In genomic region chr2:101737478-101738240, GRCh38 we compare ENCODE assay signal across 12 cellular contexts. TPM values are rescaled to one million over a fixed set of nuclear protein-coding genes. Genes with fewer than 3 reads are reported as not detected.
DNase-seq lines count a peak whose midpoint lies in the region; ATAC-seq and TF ChIP-seq lines count a peak whose summit lies in the region.
"Had no signal": no experiment of that assay in that cellular context is flagged by ENCODE, and none has a peak within 500 bp of the region (broad histone marks: within the 10 kb centered on the region; RNA-seq: fewer than 3 reads in every experiment).

No MANE protein-coding gene starts in this region.

- no peaks in the 10 kb centered on the region for H3K9me2 ChIP-seq in hepatocyte (replicated peaks; ENCODE audit: insufficient read depth)

- H3K27ac Mint-ChIP-seq in activated T-helper 1 cell treated with anti-CD3 and anti-CD28 coated beads, Interleukin-12 subunit alpha, Interleukin-12 subunit beta, Interleukin-2, Interleukin-4 antibody, amounts not matched to agents 30 ng/mL and 10 ng/mL and 1 ng/mL, durations not matched to agents 14 hours and 24 hours and 36 hours, result peak overlapping the region; percentile 24

- peaks cover 76% of the 10 kb centered on the region for H4K20me1 ChIP-seq in hepatocyte (ENCODE audit: insufficient read depth, poor library complexity, severe bottlenecking)

- no peak for ATAC-seq in HG03571 (IDR thresholded peaks at IDR 0.05; ENCODE audit: unreplicated experiment)

- H3K9me3 ChIP-seq in HEK293 (ENCODE audit: control insufficient read depth, insufficient read depth, low read depth, low read length), result no peaks in the 10 kb centered on the region
- H3K9me3 ChIP-seq in hepatocyte (ENCODE audit: low read depth), result no peaks in the 10 kb centered on the region
- no peaks in the 10 kb centered on the region for H3K9me3 ChIP-seq in skeletal muscle tissue (ENCODE audit: control insufficient read depth in 3 of 3, low read length in 3 of 3)
- H3K9me3 ChIP-seq: thyroid gland had no signal

- H3K36me3 Mint-ChIP-seq in activated T-helper 1 cell treated with anti-CD3 and anti-CD28 coated beads, Interleukin-12 subunit alpha, Interleukin-12 subunit beta, Interleukin-2, Interleukin-4 antibody, amounts not matched to agents 30 ng/mL and 10 ng/mL and 1 ng/mL, durations not matched to agents 14 hours and 24 hours and 36 hours (ENCODE audit: low read depth), result no peaks in the 10 kb centered on the region

- intact Hi-C loops in activated T-helper 1 cell treated with anti-CD3 and anti-CD28 coated beads, Interleukin-12 subunit alpha, Interleukin-12 subunit beta, Interleukin-2, Interleukin-4 antibody, amounts not matched to agents 30 ng/mL and 10 ng/mL and 1 ng/mL, durations not matched to agents 14 hours and 24 hours and 36 hours (cut with micrococcal nuclease), result loop anchor here (1.0 to 5.0 kb wide), 5 partner anchors 18 to 85 kb away; partner anchors contain the start of gene MAP4K4

- H3K27me3 ChIP-seq in hepatocyte (no peaks in the 10 kb centered on the region), skeletal muscle tissue (ENCODE audit: control insufficient read depth in 3 of 3, insufficient read depth in 3 of 3, low read length in 3 of 3) (no peaks in the 10 kb centered on the region)
- H3K27me3 ChIP-seq: neural progenitor cell, thyroid gland had no signal

- H3K9me3 Mint-ChIP-seq in activated T-helper 1 cell treated with anti-CD3 and anti-CD28 coated beads, Interleukin-12 subunit alpha, Interleukin-12 subunit beta, Interleukin-2, Interleukin-4 antibody, amounts not matched to agents 30 ng/mL and 10 ng/mL and 1 ng/mL, durations not matched to agents 14 hours and 24 hours and 36 hours, result no peaks in the 10 kb centered on the region

- H3K4me3 Mint-ChIP-seq in activated T-helper 1 cell treated with anti-CD3 and anti-CD28 coated beads, Interleukin-12 subunit alpha, Interleukin-12 subunit beta, Interleukin-2, Interleukin-4 antibody, amounts not matched to agents 30 ng/mL and 10 ng/mL and 1 ng/mL, durations not matched to agents 14 hours and 24 hours and 36 hours, result no peak overlapping the region
- H3K4me3 Mint-ChIP-seq: neural progenitor cell had no signal

- no peak overlapping the region for H2AFZ ChIP-seq in hepatocyte
- H2AFZ ChIP-seq: neural progenitor cell had no signal

- H3K4me1 Mint-ChIP-seq in activated T-helper 1 cell treated with anti-CD3 and anti-CD28 coated beads, Interleukin-12 subunit alpha, Interleukin-12 subunit beta, Interleukin-2, Interleukin-4 antibody, amounts not matched to agents 30 ng/mL and 10 ng/mL and 1 ng/mL, durations not matched to agents 14 hours and 24 hours and 36 hours (ENCODE audit: low read depth), result peaks cover 69% of the 10 kb centered on the region

- no peak for DNase-seq in activated T-helper 1 cell treated with anti-CD3 and anti-CD28 coated beads, Interleukin-12 subunit alpha, Interleukin-12 subunit beta, Interleukin-2, Interleukin-4 antibody, amounts not matched to agents 30 ng/mL and 10 ng/mL and 1 ng/mL, durations not matched to agents 14 hours and 24 hours and 36 hours (ENCODE audit: low spot score)
- DNase-seq in hepatocyte (ENCODE audit: low spot score) (peak; percentile 48), NCI-H2107 treated with DMSO at 0.1 percent for 48 hours (lab: John Stamatoyannopoulos, UW; ENCODE audit: unreplicated experiment) (no peak)
- DNase-seq in activated effector memory CD4-positive, alpha-beta T cell treated with Interleukin-2 at 50 U/mL for 16 hours, result no peak
- DNase-seq: DMS53; NCI-H2081 treated with DMSO at 0.1 percent for 48 hours; stimulated activated CD4-positive, alpha-beta T cell treated with anti-CD3 and anti-CD28 coated beads, Interleukin-4, amount 100 ng/mL, for 1 hour; thyroid gland had no signal

- H3K27me3 Mint-ChIP-seq in activated T-helper 1 cell treated with anti-CD3 and anti-CD28 coated beads, Interleukin-12 subunit alpha, Interleukin-12 subunit beta, Interleukin-2, Interleukin-4 antibody, amounts not matched to agents 30 ng/mL and 10 ng/mL and 1 ng/mL, durations not matched to agents 14 hours and 24 hours and 36 hours (ENCODE audit: insufficient read depth), result no peaks in the 10 kb centered on the region

- peak overlapping the region in 1 of 3 donors; percentile 11 for H3K9ac ChIP-seq in skeletal muscle tissue (ENCODE audit: low read depth in 1 of 3, low read length in 3 of 3)
- H3K9ac ChIP-seq: neural progenitor cell had no signal

- TF ChIP-seq CTCF in HEK293 (tag by site-specific recombination; IDR thresholded peaks at IDR 0.05) (no peak), hepatocyte (IDR thresholded peaks at IDR 0.05; ENCODE audit: poor library complexity) (no peak)

- no peak overlapping the region for H3K4me3 ChIP-seq in HEK293 (ENCODE audit: low read depth, low read length)
- no peak overlapping the region for H3K4me3 ChIP-seq in hepatocyte
- H3K4me3 ChIP-seq in skeletal muscle tissue (ENCODE audit: low read length in 3 of 3), result no peak overlapping the region
- H3K4me3 ChIP-seq: neural progenitor cell, thyroid gland had no signal

- H3K4me1 ChIP-seq in HEK293 (ENCODE audit: control insufficient read depth, insufficient read depth, low read length) (peaks cover 13% of the 10 kb centered on the region), hepatocyte (ENCODE audit: insufficient read depth) (peaks cover 56% of the 10 kb centered on the region), skeletal muscle tissue (ENCODE audit: control insufficient read depth in 3 of 3, insufficient read depth in 3 of 3, low read length in 3 of 3) (peaks cover 59 to 66% (median 64%) of the 10 kb centered on the region in 3 donors)

- 79% methylated on average over 3 of the region's 3 CpGs for WGBS in hepatocyte (ENCODE audit: low lambda C conversion rate, missing lambda C conversion rate)

- H3K36me3 ChIP-seq in HEK293 (ENCODE audit: control insufficient read depth in 2 of 2, insufficient read depth in 1 of 2, low read length in 2 of 2) (no peaks in the 10 kb centered on the region), hepatocyte (replicated peaks; ENCODE audit: insufficient read depth, low read depth) (no peaks in the 10 kb centered on the region), skeletal muscle tissue (ENCODE audit: control insufficient read depth in 3 of 3, insufficient read depth in 3 of 3, low read length in 3 of 3) (no peaks in the 10 kb centered on the region)
- H3K36me3 ChIP-seq: neural progenitor cell, thyroid gland had no signal

- H3K79me2 ChIP-seq in hepatocyte, result peaks cover 91% of the 10 kb centered on the region

- POLR2A ChIA-PET in HEK293 (lab: Yijun Ruan, JAX), result interaction anchor here (0.7 kb wide), 1 partner anchor 263 kb away, joined by 3 read pairs; the partner anchor contains the start of gene RFX8

- H3K27ac ChIP-seq in HEK293 (ENCODE audit: extremely low read depth, low read depth, low read length) (no peak overlapping the region), hepatocyte (peak overlapping the region; percentile 79), skeletal muscle tissue (ENCODE audit: low read depth, low read length) (peak overlapping the region; percentile 71)
- H3K27ac ChIP-seq: neural progenitor cell, thyroid gland had no signal

- CTCF ChIA-PET in HEK293 (lab: Yijun Ruan, JAX), result interaction anchor here (0.5 to 0.6 kb wide), 2 partner anchors 12 to 442 kb away, joined by 3 read pairs; no protein-coding TSS in a partner anchor

- peak overlapping the region; percentile 44 for H3K4me2 ChIP-seq in hepatocyte
- H3K4me2 ChIP-seq: neural progenitor cell had no signal

TF ChIP-seq in HEK293, 187 proteins besides CTCF, POLR2A, EP300 and RAD21:
- no peak for TF ChIP-seq GFI1B (tag by site-specific recombination; IDR thresholded peaks at IDR 0.05)
- no peak for TF ChIP-seq ZNF404 (tag by site-specific recombination; IDR thresholded peaks at IDR 0.05)
- TF ChIP-seq TSHZ1 (tag by site-specific recombination; IDR thresholded peaks at IDR 0.05; ENCODE audit: borderline replicate concordance), result no peak
- no peak for TF ChIP-seq GLI2 (tag by site-specific recombination; IDR thresholded peaks at IDR 0.05; ENCODE audit: borderline replicate concordance, low read depth)
- no peak for TF ChIP-seq GLIS2 (tag by site-specific recombination; IDR thresholded peaks at IDR 0.05)
- TF ChIP-seq ZBTB20 (tag by site-specific recombination; IDR thresholded peaks at IDR 0.05), result no peak
- peak; percentile 70 for TF ChIP-seq PRDM1 (tag by site-specific recombination; IDR thresholded peaks at IDR 0.05)
- no peak for TF ChIP-seq ZNF791 (tag by site-specific recombination; IDR thresholded peaks at IDR 0.05)

RNA-seq across cellular contexts. Expression of gene MAP4K4, which starts 40.2 kb away (rescaled TPM):
- 54.3 and 54.5 TPM in 2 replicates for total RNA-seq in activated T-helper 1 cell treated with anti-CD3 and anti-CD28 coated beads, Interleukin-12 subunit alpha, Interleukin-12 subunit beta, Interleukin-2, Interleukin-4 antibody, amounts not matched to agents 30 ng/mL and 10 ng/mL and 1 ng/mL, durations not matched to agents 14 hours and 24 hours and 36 hours
- total RNA-seq in hepatocyte (75.5 and 84.4 TPM in 2 replicates), skeletal muscle tissue (77.2 TPM)
- polyA plus RNA-seq in hepatocyte, result 59.1 and 60.6 TPM in 2 replicates
